Comparison of ENCODE assay signal across 1 cellular context in the genomic region with DNA sequence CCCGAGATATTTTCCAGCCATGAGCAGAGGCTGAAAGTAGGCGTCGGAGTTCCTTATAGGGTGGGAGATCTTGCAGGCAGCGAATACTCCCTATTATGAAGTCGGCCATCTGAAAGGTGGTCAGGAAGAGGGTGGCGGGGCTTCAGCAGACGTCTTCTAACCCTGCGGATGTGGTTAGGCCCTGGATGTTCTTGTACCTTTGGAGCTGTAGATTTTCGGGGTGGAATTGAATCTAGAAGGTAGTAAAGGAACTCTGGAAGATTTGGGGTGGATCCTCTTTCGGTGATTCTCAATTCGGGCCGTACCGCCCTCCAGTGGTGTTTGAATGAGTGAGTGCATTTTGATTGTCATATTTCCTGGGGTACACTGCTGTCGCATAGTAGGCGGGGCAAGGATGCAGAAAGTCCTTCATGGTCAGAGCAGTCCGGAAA.
TF ChIP-seq lines count a peak whose summit lies in the region.

No MANE protein-coding gene starts in this region.

TF ChIP-seq in K562, 482 proteins besides CTCF, POLR2A, EP300 and RAD21 (continued from another document and continues in another):
- TF ChIP-seq, protein P1, sequence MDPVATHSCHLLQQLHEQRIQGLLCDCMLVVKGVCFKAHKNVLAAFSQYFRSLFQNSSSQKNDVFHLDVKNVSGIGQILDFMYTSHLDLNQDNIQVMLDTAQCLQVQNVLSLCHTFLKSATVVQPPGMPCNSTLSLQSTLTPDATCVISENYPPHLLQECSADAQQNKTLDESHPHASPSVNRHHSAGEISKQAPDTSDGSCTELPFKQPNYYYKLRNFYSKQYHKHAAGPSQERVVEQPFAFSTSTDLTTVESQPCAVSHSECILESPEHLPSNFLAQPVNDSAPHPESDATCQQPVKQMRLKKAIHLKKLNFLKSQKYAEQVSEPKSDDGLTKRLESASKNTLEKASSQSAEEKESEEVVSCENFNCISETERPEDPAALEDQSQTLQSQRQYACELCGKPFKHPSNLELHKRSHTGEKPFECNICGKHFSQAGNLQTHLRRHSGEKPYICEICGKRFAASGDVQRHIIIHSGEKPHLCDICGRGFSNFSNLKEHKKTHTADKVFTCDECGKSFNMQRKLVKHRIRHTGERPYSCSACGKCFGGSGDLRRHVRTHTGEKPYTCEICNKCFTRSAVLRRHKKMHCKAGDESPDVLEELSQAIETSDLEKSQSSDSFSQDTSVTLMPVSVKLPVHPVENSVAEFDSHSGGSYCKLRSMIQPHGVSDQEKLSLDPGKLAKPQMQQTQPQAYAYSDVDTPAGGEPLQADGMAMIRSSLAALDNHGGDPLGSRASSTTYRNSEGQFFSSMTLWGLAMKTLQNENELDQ (CRISPR knock-in tag; IDR thresholded peaks at IDR 0.05; ENCODE audit: borderline replicate concordance), result no peak
- TF ChIP-seq CREB1 (IDR thresholded peaks at IDR 0.05) (peak; percentile 38; the same call in 1 of the 2 replicates), CREB1 (CRISPR knock-in tag; IDR thresholded peaks at IDR 0.05) (no peak), ZNF24 (IDR thresholded peaks at IDR 0.05) (0 out of 2 replicates have a peak, but pooled peaks have one; percentile 49), FOXM1 (IDR thresholded peaks at IDR 0.05; ENCODE audit: low read depth) (no peak), FOXM1 (CRISPR knock-in tag; IDR thresholded peaks at IDR 0.05; ENCODE audit: low read depth) (no peak), DIDO1 (tag; IDR thresholded peaks at IDR 0.05; ENCODE audit: low read depth) (no peak), TAF1 (IDR thresholded peaks at IDR 0.05; ENCODE audit: control insufficient read depth, extremely low read depth, insufficient read depth, low read length, severe bottlenecking) (peak; percentile 56), ELF4 (CRISPR knock-in tag; IDR thresholded peaks at IDR 0.05) (no peak), ETV5 (CRISPR knock-in tag; IDR thresholded peaks at IDR 0.05; ENCODE audit: low read depth) (0 out of 2 replicates have a peak, but pooled peaks have one; percentile 25), ELF2 (CRISPR knock-in tag; IDR thresholded peaks at IDR 0.05) (no peak), SRF (CRISPR knock-in tag; IDR thresholded peaks at IDR 0.05) (peak in 1 of 2 experiments; percentile 47; a peak in 1 of 4 replicates), ARNT (IDR thresholded peaks at IDR 0.05) (peak; percentile 11 to 38; a peak in 1 of 4 replicates), POLR2AphosphoS5 (IDR thresholded peaks at IDR 0.05; ENCODE audit: control insufficient read depth, insufficient read depth, low read depth, low read length) (peak; percentile 84), ETV6 (IDR thresholded peaks at IDR 0.05; ENCODE audit: borderline replicate concordance in 1 of 2, low read depth in 2 of 2, low read length in 1 of 2) (no peak), ETV6 (CRISPR knock-in tag; IDR thresholded peaks at IDR 0.05; ENCODE audit: borderline replicate concordance) (no peak; the same call in 1 of the 2 replicates), ZNF76 (CRISPR knock-in tag; IDR thresholded peaks at IDR 0.05; ENCODE audit: borderline replicate concordance) (0 out of 2 replicates have a peak, but pooled peaks have one; percentile 5), NFATC3 (IDR thresholded peaks at IDR 0.05) (no peak), MCM7 (IDR thresholded peaks at IDR 0.05) (0 out of 4 replicates have a peak, but pooled peaks of 1 of the 2 experiments have one; percentile 14), CREM (IDR thresholded peaks at IDR 0.05; ENCODE audit: low read depth) (peak; percentile 72), ZZZ3 (IDR thresholded peaks at IDR 0.05) (no peak), ZNF384 (IDR thresholded peaks at IDR 0.05; ENCODE audit: low read depth, low read length) (no peak), FOXK2 (conservative IDR thresholded peaks at IDR 0.05 in 1 of 2, IDR thresholded peaks at IDR 0.05 in 1 of 2; ENCODE audit: low read depth in 2 of 2) (no peak)
- TF ChIP-seq, protein P2, sequence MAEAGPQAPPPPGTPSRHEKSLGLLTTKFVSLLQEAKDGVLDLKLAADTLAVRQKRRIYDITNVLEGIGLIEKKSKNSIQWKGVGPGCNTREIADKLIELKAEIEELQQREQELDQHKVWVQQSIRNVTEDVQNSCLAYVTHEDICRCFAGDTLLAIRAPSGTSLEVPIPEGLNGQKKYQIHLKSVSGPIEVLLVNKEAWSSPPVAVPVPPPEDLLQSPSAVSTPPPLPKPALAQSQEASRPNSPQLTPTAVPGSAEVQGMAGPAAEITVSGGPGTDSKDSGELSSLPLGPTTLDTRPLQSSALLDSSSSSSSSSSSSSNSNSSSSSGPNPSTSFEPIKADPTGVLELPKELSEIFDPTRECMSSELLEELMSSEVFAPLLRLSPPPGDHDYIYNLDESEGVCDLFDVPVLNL (CRISPR knock-in tag; IDR thresholded peaks at IDR 0.05; ENCODE audit: low read depth), result no peak
- TF ChIP-seq, protein P3, sequence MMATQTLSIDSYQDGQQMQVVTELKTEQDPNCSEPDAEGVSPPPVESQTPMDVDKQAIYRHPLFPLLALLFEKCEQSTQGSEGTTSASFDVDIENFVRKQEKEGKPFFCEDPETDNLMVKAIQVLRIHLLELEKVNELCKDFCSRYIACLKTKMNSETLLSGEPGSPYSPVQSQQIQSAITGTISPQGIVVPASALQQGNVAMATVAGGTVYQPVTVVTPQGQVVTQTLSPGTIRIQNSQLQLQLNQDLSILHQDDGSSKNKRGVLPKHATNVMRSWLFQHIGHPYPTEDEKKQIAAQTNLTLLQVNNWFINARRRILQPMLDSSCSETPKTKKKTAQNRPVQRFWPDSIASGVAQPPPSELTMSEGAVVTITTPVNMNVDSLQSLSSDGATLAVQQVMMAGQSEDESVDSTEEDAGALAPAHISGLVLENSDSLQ (IDR thresholded peaks at IDR 0.05), result peak; percentile 64
- TF ChIP-seq, protein P4, sequence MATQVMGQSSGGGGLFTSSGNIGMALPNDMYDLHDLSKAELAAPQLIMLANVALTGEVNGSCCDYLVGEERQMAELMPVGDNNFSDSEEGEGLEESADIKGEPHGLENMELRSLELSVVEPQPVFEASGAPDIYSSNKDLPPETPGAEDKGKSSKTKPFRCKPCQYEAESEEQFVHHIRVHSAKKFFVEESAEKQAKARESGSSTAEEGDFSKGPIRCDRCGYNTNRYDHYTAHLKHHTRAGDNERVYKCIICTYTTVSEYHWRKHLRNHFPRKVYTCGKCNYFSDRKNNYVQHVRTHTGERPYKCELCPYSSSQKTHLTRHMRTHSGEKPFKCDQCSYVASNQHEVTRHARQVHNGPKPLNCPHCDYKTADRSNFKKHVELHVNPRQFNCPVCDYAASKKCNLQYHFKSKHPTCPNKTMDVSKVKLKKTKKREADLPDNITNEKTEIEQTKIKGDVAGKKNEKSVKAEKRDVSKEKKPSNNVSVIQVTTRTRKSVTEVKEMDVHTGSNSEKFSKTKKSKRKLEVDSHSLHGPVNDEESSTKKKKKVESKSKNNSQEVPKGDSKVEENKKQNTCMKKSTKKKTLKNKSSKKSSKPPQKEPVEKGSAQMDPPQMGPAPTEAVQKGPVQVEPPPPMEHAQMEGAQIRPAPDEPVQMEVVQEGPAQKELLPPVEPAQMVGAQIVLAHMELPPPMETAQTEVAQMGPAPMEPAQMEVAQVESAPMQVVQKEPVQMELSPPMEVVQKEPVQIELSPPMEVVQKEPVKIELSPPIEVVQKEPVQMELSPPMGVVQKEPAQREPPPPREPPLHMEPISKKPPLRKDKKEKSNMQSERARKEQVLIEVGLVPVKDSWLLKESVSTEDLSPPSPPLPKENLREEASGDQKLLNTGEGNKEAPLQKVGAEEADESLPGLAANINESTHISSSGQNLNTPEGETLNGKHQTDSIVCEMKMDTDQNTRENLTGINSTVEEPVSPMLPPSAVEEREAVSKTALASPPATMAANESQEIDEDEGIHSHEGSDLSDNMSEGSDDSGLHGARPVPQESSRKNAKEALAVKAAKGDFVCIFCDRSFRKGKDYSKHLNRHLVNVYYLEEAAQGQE (CRISPR knock-in tag; IDR thresholded peaks at IDR 0.05; ENCODE audit: low read depth), result no peak
- TF ChIP-seq, protein P5, sequence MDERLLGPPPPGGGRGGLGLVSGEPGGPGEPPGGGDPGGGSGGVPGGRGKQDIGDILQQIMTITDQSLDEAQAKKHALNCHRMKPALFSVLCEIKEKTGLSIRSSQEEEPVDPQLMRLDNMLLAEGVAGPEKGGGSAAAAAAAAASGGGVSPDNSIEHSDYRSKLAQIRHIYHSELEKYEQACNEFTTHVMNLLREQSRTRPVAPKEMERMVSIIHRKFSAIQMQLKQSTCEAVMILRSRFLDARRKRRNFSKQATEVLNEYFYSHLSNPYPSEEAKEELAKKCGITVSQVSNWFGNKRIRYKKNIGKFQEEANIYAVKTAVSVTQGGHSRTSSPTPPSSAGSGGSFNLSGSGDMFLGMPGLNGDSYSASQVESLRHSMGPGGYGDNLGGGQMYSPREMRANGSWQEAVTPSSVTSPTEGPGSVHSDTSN (CRISPR knock-in tag; IDR thresholded peaks at IDR 0.05; ENCODE audit: low read depth), result no peak
- TF ChIP-seq, protein P5 (tag; conservative IDR thresholded peaks at IDR 0.05; ENCODE audit: low read depth), result peak; percentile 71
- TF ChIP-seq, protein P6, sequence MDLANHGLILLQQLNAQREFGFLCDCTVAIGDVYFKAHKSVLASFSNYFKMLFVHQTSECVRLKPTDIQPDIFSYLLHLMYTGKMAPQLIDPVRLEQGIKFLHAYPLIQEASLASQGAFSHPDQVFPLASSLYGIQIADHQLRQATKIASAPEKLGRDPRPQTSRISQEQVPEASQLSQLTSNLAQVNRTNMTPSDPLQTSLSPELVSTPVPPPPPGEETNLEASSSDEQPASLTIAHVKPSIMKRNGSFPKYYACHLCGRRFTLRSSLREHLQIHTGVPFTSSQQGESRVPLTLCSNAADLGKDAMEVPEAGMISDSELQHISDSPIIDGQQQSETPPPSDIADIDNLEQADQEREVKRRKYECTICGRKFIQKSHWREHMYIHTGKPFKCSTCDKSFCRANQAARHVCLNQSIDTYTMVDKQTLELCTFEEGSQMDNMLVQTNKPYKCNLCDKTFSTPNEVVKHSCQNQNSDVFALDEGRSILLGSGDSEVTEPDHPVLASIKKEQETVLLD (IDR thresholded peaks at IDR 0.05), result 0 out of 2 replicates have a peak, but pooled peaks have one; percentile 9
- TF ChIP-seq, protein P7, sequence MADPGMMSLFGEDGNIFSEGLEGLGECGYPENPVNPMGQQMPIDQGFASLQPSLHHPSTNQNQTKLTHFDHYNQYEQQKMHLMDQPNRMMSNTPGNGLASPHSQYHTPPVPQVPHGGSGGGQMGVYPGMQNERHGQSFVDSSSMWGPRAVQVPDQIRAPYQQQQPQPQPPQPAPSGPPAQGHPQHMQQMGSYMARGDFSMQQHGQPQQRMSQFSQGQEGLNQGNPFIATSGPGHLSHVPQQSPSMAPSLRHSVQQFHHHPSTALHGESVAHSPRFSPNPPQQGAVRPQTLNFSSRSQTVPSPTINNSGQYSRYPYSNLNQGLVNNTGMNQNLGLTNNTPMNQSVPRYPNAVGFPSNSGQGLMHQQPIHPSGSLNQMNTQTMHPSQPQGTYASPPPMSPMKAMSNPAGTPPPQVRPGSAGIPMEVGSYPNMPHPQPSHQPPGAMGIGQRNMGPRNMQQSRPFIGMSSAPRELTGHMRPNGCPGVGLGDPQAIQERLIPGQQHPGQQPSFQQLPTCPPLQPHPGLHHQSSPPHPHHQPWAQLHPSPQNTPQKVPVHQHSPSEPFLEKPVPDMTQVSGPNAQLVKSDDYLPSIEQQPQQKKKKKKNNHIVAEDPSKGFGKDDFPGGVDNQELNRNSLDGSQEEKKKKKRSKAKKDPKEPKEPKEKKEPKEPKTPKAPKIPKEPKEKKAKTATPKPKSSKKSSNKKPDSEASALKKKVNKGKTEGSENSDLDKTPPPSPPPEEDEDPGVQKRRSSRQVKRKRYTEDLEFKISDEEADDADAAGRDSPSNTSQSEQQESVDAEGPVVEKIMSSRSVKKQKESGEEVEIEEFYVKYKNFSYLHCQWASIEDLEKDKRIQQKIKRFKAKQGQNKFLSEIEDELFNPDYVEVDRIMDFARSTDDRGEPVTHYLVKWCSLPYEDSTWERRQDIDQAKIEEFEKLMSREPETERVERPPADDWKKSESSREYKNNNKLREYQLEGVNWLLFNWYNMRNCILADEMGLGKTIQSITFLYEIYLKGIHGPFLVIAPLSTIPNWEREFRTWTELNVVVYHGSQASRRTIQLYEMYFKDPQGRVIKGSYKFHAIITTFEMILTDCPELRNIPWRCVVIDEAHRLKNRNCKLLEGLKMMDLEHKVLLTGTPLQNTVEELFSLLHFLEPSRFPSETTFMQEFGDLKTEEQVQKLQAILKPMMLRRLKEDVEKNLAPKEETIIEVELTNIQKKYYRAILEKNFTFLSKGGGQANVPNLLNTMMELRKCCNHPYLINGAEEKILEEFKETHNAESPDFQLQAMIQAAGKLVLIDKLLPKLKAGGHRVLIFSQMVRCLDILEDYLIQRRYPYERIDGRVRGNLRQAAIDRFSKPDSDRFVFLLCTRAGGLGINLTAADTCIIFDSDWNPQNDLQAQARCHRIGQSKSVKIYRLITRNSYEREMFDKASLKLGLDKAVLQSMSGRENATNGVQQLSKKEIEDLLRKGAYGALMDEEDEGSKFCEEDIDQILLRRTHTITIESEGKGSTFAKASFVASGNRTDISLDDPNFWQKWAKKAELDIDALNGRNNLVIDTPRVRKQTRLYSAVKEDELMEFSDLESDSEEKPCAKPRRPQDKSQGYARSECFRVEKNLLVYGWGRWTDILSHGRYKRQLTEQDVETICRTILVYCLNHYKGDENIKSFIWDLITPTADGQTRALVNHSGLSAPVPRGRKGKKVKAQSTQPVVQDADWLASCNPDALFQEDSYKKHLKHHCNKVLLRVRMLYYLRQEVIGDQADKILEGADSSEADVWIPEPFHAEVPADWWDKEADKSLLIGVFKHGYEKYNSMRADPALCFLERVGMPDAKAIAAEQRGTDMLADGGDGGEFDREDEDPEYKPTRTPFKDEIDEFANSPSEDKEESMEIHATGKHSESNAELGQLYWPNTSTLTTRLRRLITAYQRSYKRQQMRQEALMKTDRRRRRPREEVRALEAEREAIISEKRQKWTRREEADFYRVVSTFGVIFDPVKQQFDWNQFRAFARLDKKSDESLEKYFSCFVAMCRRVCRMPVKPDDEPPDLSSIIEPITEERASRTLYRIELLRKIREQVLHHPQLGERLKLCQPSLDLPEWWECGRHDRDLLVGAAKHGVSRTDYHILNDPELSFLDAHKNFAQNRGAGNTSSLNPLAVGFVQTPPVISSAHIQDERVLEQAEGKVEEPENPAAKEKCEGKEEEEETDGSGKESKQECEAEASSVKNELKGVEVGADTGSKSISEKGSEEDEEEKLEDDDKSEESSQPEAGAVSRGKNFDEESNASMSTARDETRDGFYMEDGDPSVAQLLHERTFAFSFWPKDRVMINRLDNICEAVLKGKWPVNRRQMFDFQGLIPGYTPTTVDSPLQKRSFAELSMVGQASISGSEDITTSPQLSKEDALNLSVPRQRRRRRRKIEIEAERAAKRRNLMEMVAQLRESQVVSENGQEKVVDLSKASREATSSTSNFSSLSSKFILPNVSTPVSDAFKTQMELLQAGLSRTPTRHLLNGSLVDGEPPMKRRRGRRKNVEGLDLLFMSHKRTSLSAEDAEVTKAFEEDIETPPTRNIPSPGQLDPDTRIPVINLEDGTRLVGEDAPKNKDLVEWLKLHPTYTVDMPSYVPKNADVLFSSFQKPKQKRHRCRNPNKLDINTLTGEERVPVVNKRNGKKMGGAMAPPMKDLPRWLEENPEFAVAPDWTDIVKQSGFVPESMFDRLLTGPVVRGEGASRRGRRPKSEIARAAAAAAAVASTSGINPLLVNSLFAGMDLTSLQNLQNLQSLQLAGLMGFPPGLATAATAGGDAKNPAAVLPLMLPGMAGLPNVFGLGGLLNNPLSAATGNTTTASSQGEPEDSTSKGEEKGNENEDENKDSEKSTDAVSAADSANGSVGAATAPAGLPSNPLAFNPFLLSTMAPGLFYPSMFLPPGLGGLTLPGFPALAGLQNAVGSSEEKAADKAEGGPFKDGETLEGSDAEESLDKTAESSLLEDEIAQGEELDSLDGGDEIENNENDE (IDR thresholded peaks at IDR 0.05; ENCODE audit: low read depth, low read length), result peak; percentile 40
